15 cellular contexts compared by ENCODE assay signal in genomic region chr22:41000941-41001721, GRCh38.
"Had no signal": no experiment of that assay in that cellular context is flagged by ENCODE, and none has a peak within 500 bp of the region (broad histone marks: within the 10 kb centered on the region; RNA-seq: fewer than 3 reads in every experiment).

No MANE protein-coding gene starts in this region.

- H3K4me1 Mint-ChIP-seq: activated CD8-positive, alpha-beta memory T cell treated with anti-CD3 and anti-CD28 coated beads, Interleukin-2, amount 10 ng/mL, durations not matched to agents 7 days and 5 days; naive thymus-derived CD8-positive, alpha-beta T cell; stimulated activated naive CD8-positive, alpha-beta T cell treated with anti-CD3 and anti-CD28 coated beads, Interleukin-15, amount 100 ng/mL, for 72 hours had no signal

- ATAC-seq: activated CD4-positive, CD25-positive, alpha-beta regulatory T cell treated with anti-CD3 and anti-CD28 coated beads, Interleukin-2, amount 50 U/mL, for 24 hours; activated CD8-positive, alpha-beta memory T cell treated with anti-CD3 and anti-CD28 coated beads, Interleukin-2, amount 10 ng/mL, durations not matched to agents 7 days and 5 days; stimulated activated naive CD8-positive, alpha-beta T cell treated with anti-CD3 and anti-CD28 coated beads, Interleukin-15, amount 100 ng/mL, for 72 hours had no signal

- H3K36me3 ChIP-seq: thoracic aorta, uterus had no signal

- H3K27ac ChIP-seq: thoracic aorta, uterus had no signal

- H3K4me3 Mint-ChIP-seq: activated CD8-positive, alpha-beta memory T cell treated with anti-CD3 and anti-CD28 coated beads, Interleukin-2, amount 10 ng/mL, durations not matched to agents 7 days and 5 days; activated T-cell treated with anti-CD3 and anti-CD28 coated beads, Interleukin-2, amount 50 U/mL, for 24 hours; naive thymus-derived CD8-positive, alpha-beta T cell; stimulated activated naive CD8-positive, alpha-beta T cell treated with anti-CD3 and anti-CD28 coated beads, Interleukin-15, amount 100 ng/mL, for 72 hours had no signal

- H3K4me3 ChIP-seq: mucosa of descending colon, thoracic aorta, uterus had no signal

- H3K9me3 Mint-ChIP-seq: activated naive CD4-positive, alpha-beta T cell treated with anti-CD3 and anti-CD28 coated beads, Interleukin-2, amount 50 U/mL, for 72 hours; activated T-cell treated with anti-CD3 and anti-CD28 coated beads, Interleukin-2, amount 50 U/mL, for 24 hours; naive thymus-derived CD8-positive, alpha-beta T cell; stimulated activated naive CD8-positive, alpha-beta T cell treated with anti-CD3 and anti-CD28 coated beads, Interleukin-15, amount 100 ng/mL, for 72 hours had no signal

- H3K27me3 Mint-ChIP-seq: activated T-cell treated with anti-CD3 and anti-CD28 coated beads, Interleukin-2, amount 50 U/mL, for 24 hours; naive thymus-derived CD8-positive, alpha-beta T cell; stimulated activated naive CD8-positive, alpha-beta T cell treated with anti-CD3 and anti-CD28 coated beads, Interleukin-15, amount 100 ng/mL, for 72 hours had no signal

- H3K9me3 ChIP-seq: mucosa of descending colon, thoracic aorta, uterus had no signal

- H3K4me1 ChIP-seq: uterus had no signal

- DNase-seq: activated CD4-positive, alpha-beta T cell treated with anti-CD3 and anti-CD28 coated beads, Interleukin-2, amount 50 U/mL, for 4 hours; activated CD8-positive, alpha-beta memory T cell treated with anti-CD3 and anti-CD28 coated beads, Interleukin-2, amount 10 ng/mL, durations not matched to agents 7 days and 5 days; activated effector memory CD4-positive, alpha-beta T cell treated with anti-CD3 and anti-CD28 coated beads, Interleukin-2, amount 50 U/mL, for 16 hours; activated T-cell treated with anti-CD3 and anti-CD28 coated beads, Interleukin-2, amount 50 U/mL, for 24 hours; dermis blood vessel endothelial cell; hypothalamus; mucosa of descending colon; naive thymus-derived CD8-positive, alpha-beta T cell; stimulated activated CD4-positive, alpha-beta T cell treated with anti-CD3 and anti-CD28 coated beads, Interleukin-15, amount 100 ng/mL, for 24 hours; stimulated activated CD4-positive, alpha-beta T cell treated with anti-CD3 and anti-CD28 coated beads, Interleukin-4, amount 100 ng/mL, for 24 hours; stimulated activated naive CD8-positive, alpha-beta T cell treated with anti-CD3 and anti-CD28 coated beads, Interleukin-15, amount 100 ng/mL, for 72 hours; uterus had no signal

- H3K36me3 Mint-ChIP-seq: activated CD8-positive, alpha-beta memory T cell treated with anti-CD3 and anti-CD28 coated beads, Interleukin-2, amount 10 ng/mL, durations not matched to agents 7 days and 5 days; activated naive CD4-positive, alpha-beta T cell treated with anti-CD3 and anti-CD28 coated beads, Interleukin-2, amount 50 U/mL, for 72 hours; naive thymus-derived CD8-positive, alpha-beta T cell had no signal

- H3K27me3 ChIP-seq: uterus had no signal

- H3K27ac Mint-ChIP-seq: activated CD8-positive, alpha-beta memory T cell treated with anti-CD3 and anti-CD28 coated beads, Interleukin-2, amount 10 ng/mL, durations not matched to agents 7 days and 5 days; activated naive CD4-positive, alpha-beta T cell treated with anti-CD3 and anti-CD28 coated beads, Interleukin-2, amount 50 U/mL, for 72 hours; activated T-cell treated with anti-CD3 and anti-CD28 coated beads, Interleukin-2, amount 50 U/mL, for 24 hours; naive thymus-derived CD8-positive, alpha-beta T cell; stimulated activated naive CD8-positive, alpha-beta T cell treated with anti-CD3 and anti-CD28 coated beads, Interleukin-15, amount 100 ng/mL, for 72 hours had no signal
